ENCODE assay signal across 23 cellular contexts in genomic region chr2:605674-606608, GRCh38.
DNase-seq lines count a peak whose midpoint lies in the region; ATAC-seq, FAIRE-seq and TF ChIP-seq lines count a peak whose summit lies in the region.
"Had no signal": no experiment of that assay in that cellular context is flagged by ENCODE, and none has a peak within 500 bp of the region (broad histone marks: within the 10 kb centered on the region; RNA-seq: fewer than 3 reads in every experiment).

No MANE protein-coding gene starts in this region.

- BruUV-seq in HepG2 (replicated peaks; lab: Mats Ljungman, UMichigan), result no TSS peak
- BruUV-seq in K562 (replicated peaks; lab: Mats Ljungman, UMichigan), result no TSS peak

- H3K4me1 ChIP-seq in HepG2 (ENCODE audit: insufficient read depth, low read length) (no peaks in the 10 kb centered on the region), right lobe of liver (no peaks in the 10 kb centered on the region), K562 (replicated peaks in 1 of 2; ENCODE audit: control insufficient read depth in 2 of 2, insufficient read depth in 2 of 2, low read length in 2 of 2) (peaks cover 0 to 4% of the 10 kb centered on the region in 2 experiments; a peak in 1 of 5 replicates), mesendoderm (ENCODE audit: control insufficient read depth, low read depth, low read length) (no peaks in the 10 kb centered on the region)
- H3K4me1 ChIP-seq: SJCRH30 had no signal

- in situ Hi-C loops in HepG2 (cut with HindIII; ENCODE audit: extremely low pct_ligation_motif_present, low pct_unique_long_range_greater_than_20kb), result no loop called here
- in situ Hi-C loops in K562 (cut with MboI), result no loop called here

- H3K27me3 ChIP-seq in HepG2 (ENCODE audit: control insufficient read depth in 1 of 2, insufficient read depth in 2 of 2, low read length in 2 of 2) (peaks cover 7 to 72% of the 10 kb centered on the region in 2 experiments), right lobe of liver (no peaks in the 10 kb centered on the region), K562 (ENCODE audit: control insufficient read depth in 2 of 2, insufficient read depth in 2 of 2, low read length in 2 of 2) (peaks cover 14 to 66% of the 10 kb centered on the region in 2 experiments; a peak in 4 of 5 replicates), mesendoderm (ENCODE audit: insufficient read depth, low read length, poor library complexity) (no peaks in the 10 kb centered on the region)

- no peak overlapping the region for H2AFZ ChIP-seq in HepG2 (ENCODE audit: low read length)
- no peak overlapping the region for H2AFZ ChIP-seq in K562 (ENCODE audit: low read depth, low read length)
- H2AFZ ChIP-seq: GM23248 had no signal

- no peaks in the 10 kb centered on the region for H3K36me3 ChIP-seq in HepG2 (replicated peaks in 1 of 2; ENCODE audit: control insufficient read depth in 1 of 2, insufficient read depth in 2 of 2, low read length in 2 of 2)
- H3K36me3 ChIP-seq in right lobe of liver, result no peaks in the 10 kb centered on the region
- no peaks in the 10 kb centered on the region for H3K36me3 ChIP-seq in K562 (ENCODE audit: control insufficient read depth, insufficient read depth, low read length)
- no peaks in the 10 kb centered on the region for H3K36me3 ChIP-seq in mesendoderm (ENCODE audit: control insufficient read depth, insufficient read depth, low read length)
- H3K36me3 ChIP-seq: SJCRH30 had no signal

- H3K4me3 ChIP-seq in HepG2 (replicated peaks in 1 of 3; ENCODE audit: insufficient read depth in 1 of 3, low read depth in 2 of 3, low read length in 3 of 3) (no peak overlapping the region), right lobe of liver (no peak overlapping the region), K562 (no peak overlapping the region), mesendoderm (ENCODE audit: low read length) (no peak overlapping the region)
- H3K4me3 ChIP-seq: GM12878, GM23248, SJCRH30 had no signal

- ATAC-seq in HepG2 (no peak), right lobe of liver (no peak), K562 (no peak), GM21381 (IDR thresholded peaks at IDR 0.05; ENCODE audit: unreplicated experiment) (no peak)
- ATAC-seq: GM12878, HCT116 had no signal

- no peak overlapping the region for H2BK120ac ChIP-seq in mesendoderm (ENCODE audit: low read depth, low read length)

- no peak overlapping the region for H3K4ac ChIP-seq in mesendoderm (ENCODE audit: low read depth, low read length)

- no peak overlapping the region for H4K8ac ChIP-seq in mesendoderm (ENCODE audit: low read depth, low read length)

- no peak overlapping the region for H4K5ac ChIP-seq in mesendoderm (ENCODE audit: low read length)

- TF ChIP-seq RAD21 in HepG2 (CRISPR knock-in tag; IDR thresholded peaks at IDR 0.05) (no peak), K562 (CRISPR knock-in tag; conservative IDR thresholded peaks at IDR 0.05 in 1 of 2, IDR thresholded peaks at IDR 0.05 in 1 of 2) (no peak)

- no peak overlapping the region for H2BK15ac ChIP-seq in mesendoderm (replicated peaks; ENCODE audit: low read depth)

- TF ChIP-seq CTCF in HepG2 (CRISPR knock-in tag; IDR thresholded peaks at IDR 0.05) (no peak), right lobe of liver (IDR thresholded peaks at IDR 0.05) (no peak), K562 (IDR thresholded peaks at IDR 0.05 in 2 of 3, conservative IDR thresholded peaks at IDR 0.05 in 1 of 3; ENCODE audit: insufficient read depth in 2 of 3, low read depth in 1 of 3, low read length in 3 of 3) (no peak)

- FAIRE-seq in HepG2 (lab: Jason Lieb, UNC) (no peak), K562 (lab: Jason Lieb, UNC) (no peak)
- FAIRE-seq: RCC 7860 had no signal

- no peaks in the 10 kb centered on the region for H3K79me1 ChIP-seq in mesendoderm (ENCODE audit: low read length)

- no peaks in the 10 kb centered on the region for H3K9me1 ChIP-seq in K562 (ENCODE audit: control insufficient read depth, insufficient read depth, low read length)

- CTCF ChIA-PET in HepG2 (lab: Yijun Ruan, JAX; ENCODE audit: low intra/inter-chr PET ratio, low total read pairs) (no interaction called here), K562 (lab: Yijun Ruan, JAX; ENCODE audit: low intra/inter-chr PET ratio) (no interaction called here)

- H3K56ac ChIP-seq in mesendoderm (ENCODE audit: low read length), result no peak overlapping the region

- POLR2A ChIA-PET in HepG2 (lab: Yijun Ruan, JAX) (no interaction called here), K562 (lab: Yijun Ruan, JAX) (no interaction called here)

- H3K4me2 ChIP-seq in HepG2 (ENCODE audit: low read depth, low read length) (no peak overlapping the region), K562 (ENCODE audit: insufficient read depth, low read length) (no peak overlapping the region), mesendoderm (ENCODE audit: low read length) (no peak overlapping the region)

- no peak overlapping the region for H2AK5ac ChIP-seq in mesendoderm (ENCODE audit: low read length)

- DNase-seq in HepG2 (ENCODE audit: low spot score) (no peak), right lobe of liver (no peak), K562 (ENCODE audit: extremely low read depth in 1 of 4, low spot score in 3 of 4) (no peak), mesendoderm (peak; percentile 9), epidermal melanocyte (ENCODE audit: insufficient read length, low spot score) (no peak), inferior parietal cortex (ENCODE audit: extremely low spot score) (no peak)
- DNase-seq: CD4-positive, CD25-positive, alpha-beta regulatory T cell; COR-L47; DMS79 treated with DMSO at 0.1 percent for 48 hours; GM23248; NCI-H1105; NCI-H146; NCI-H2029; NCI-H2171 treated with DMSO at 0.1 percent for 48 hours; NCI-H446; NCI-H526 treated with DMSO at 0.1 percent for 48 hours; OCI-M1; SJCRH30 had no signal

- TF ChIP-seq POLR2A in HepG2 (IDR thresholded peaks at IDR 0.05; ENCODE audit: insufficient read depth in 1 of 2, low read depth in 2 of 2, low read length in 2 of 2), result no peak
- TF ChIP-seq POLR2A in right lobe of liver (IDR thresholded peaks at IDR 0.05), result no peak
- TF ChIP-seq POLR2A in K562 (conservative IDR thresholded peaks at IDR 0.05), result no peak

- H3K9ac ChIP-seq in HepG2 (ENCODE audit: insufficient read depth, low read depth, low read length), result no peak overlapping the region
- no peak overlapping the region for H3K9ac ChIP-seq in K562 (ENCODE audit: insufficient read depth in 1 of 2, low read depth in 2 of 2, low read length in 2 of 2)
- H3K9ac ChIP-seq in mesendoderm (ENCODE audit: low read length), result no peak overlapping the region
- H3K9ac ChIP-seq: GM23248 had no signal

- H2BK5ac ChIP-seq in mesendoderm (ENCODE audit: low read length), result no peak overlapping the region

- no peaks in the 10 kb centered on the region for H3K79me2 ChIP-seq in HepG2 (ENCODE audit: insufficient read depth, low read length)
- H3K79me2 ChIP-seq in K562 (ENCODE audit: control insufficient read depth, insufficient read depth, low read length), result no peaks in the 10 kb centered on the region
- H3K79me2 ChIP-seq in mesendoderm (ENCODE audit: control insufficient read depth, insufficient read depth, low read length), result no peaks in the 10 kb centered on the region

- WGBS in HepG2 (ENCODE audit: low lambda C conversion rate), result 38% methylated on average over 24 of the region's 24 CpGs
- 78% methylated on average over 8 of the region's 24 CpGs for WGBS in right lobe of liver (ENCODE audit: insufficient coverage, low coverage, low lambda C conversion rate, missing lambda C conversion rate)
- WGBS in K562 (ENCODE audit: insufficient coverage, low coverage, missing lambda C conversion rate), result 4% methylated on average over 24 of the region's 24 CpGs
- WGBS in mesendoderm (ENCODE audit: extremely low coverage, insufficient coverage, low lambda C conversion rate), result 100% methylated on average over 1 of the region's 24 CpGs

- no peak overlapping the region for H3K18ac ChIP-seq in mesendoderm (ENCODE audit: low read length)

- TF ChIP-seq EP300 in HepG2 (IDR thresholded peaks at IDR 0.05; ENCODE audit: low read depth in 2 of 2, low read length in 2 of 2), result no peak
- TF ChIP-seq EP300 in HepG2 (CRISPR knock-in tag; IDR thresholded peaks at IDR 0.05; ENCODE audit: borderline replicate concordance), result no peak
- no peak for TF ChIP-seq EP300 in K562 (IDR thresholded peaks at IDR 0.05; ENCODE audit: low read length)

- H3K23ac ChIP-seq in mesendoderm (ENCODE audit: low read length), result no peak overlapping the region

- H3K9me3 ChIP-seq in HepG2 (ENCODE audit: low read length) (no peaks in the 10 kb centered on the region), right lobe of liver (no peaks in the 10 kb centered on the region), K562 (replicated peaks; ENCODE audit: control insufficient read depth, insufficient read depth, low read depth, low read length) (no peaks in the 10 kb centered on the region)
- H3K9me3 ChIP-seq: SJCRH30 had no signal

- H3K27ac ChIP-seq in HepG2 (ENCODE audit: extremely low read length, insufficient read depth, low read length) (no peak overlapping the region), right lobe of liver (no peak overlapping the region), K562 (ENCODE audit: extremely low read depth, low read depth, low read length) (no peak overlapping the region), mesendoderm (ENCODE audit: low read depth, low read length) (no peak overlapping the region)
- H3K27ac ChIP-seq: GM23248, HL-60, SJCRH30 had no signal

- intact Hi-C loops in HepG2 (cut with micrococcal nuclease; ENCODE audit: unreplicated experiment), result no loop called here
- intact Hi-C loops in right lobe of liver (cut with DNase I), result no loop called here
- intact Hi-C loops in K562 (cut with micrococcal nuclease), result no loop called here

- no peaks in the 10 kb centered on the region for H4K20me1 ChIP-seq in HepG2 (ENCODE audit: insufficient read depth, low read length)
- no peaks in the 10 kb centered on the region for H4K20me1 ChIP-seq in K562 (replicated peaks; ENCODE audit: control insufficient read depth, insufficient read depth, low read length)

TF ChIP-seq in HepG2, 621 proteins besides CTCF, POLR2A, EP300 and RAD21 (continues in another document):
- TF ChIP-seq FOXK1 (CRISPR knock-in tag; IDR thresholded peaks at IDR 0.05; ENCODE audit: borderline replicate concordance, low read depth), result no peak
- peak; percentile 99 for TF ChIP-seq MAFF (IDR thresholded peaks at IDR 0.05; ENCODE audit: low read depth, low read length)
- TF ChIP-seq TOPORS (CRISPR knock-in tag; IDR thresholded peaks at IDR 0.05), result no peak
- TF ChIP-seq TBL1XR1 (IDR thresholded peaks at IDR 0.05; ENCODE audit: borderline replicate concordance, low read length, partially characterized antibody), result no peak
- no peak for TF ChIP-seq ZNF598 (CRISPR knock-in tag; IDR thresholded peaks at IDR 0.05; ENCODE audit: borderline replicate concordance)

TF ChIP-seq in K562, 482 proteins besides CTCF, POLR2A, EP300 and RAD21 (continues in another document):
- TF ChIP-seq KHSRP (IDR thresholded peaks at IDR 0.05) (no peak), MAFF (IDR thresholded peaks at IDR 0.05; ENCODE audit: low read length) (peak; percentile 95), ZNF253 (CRISPR knock-in tag; conservative IDR thresholded peaks at IDR 0.05) (no peak), HNRNPUL1 (IDR thresholded peaks at IDR 0.05; ENCODE audit: low read length) (no peak), ZNF444 (CRISPR knock-in tag; IDR thresholded peaks at IDR 0.05) (no peak), MAFG (tag; conservative IDR thresholded peaks at IDR 0.05) (peak; percentile 90), C11orf30 (IDR thresholded peaks at IDR 0.05; ENCODE audit: low read depth) (peak; percentile 88), ZNF695 (CRISPR knock-in tag; IDR thresholded peaks at IDR 0.05) (no peak)

Comparison
In these comparisons a context has a peak if more than half of its experiments do, and no peak if none do; other contexts are left out.
1. Of the 241 proteins assayed by ChIP-seq in both HepG2 and K562: peak only in HepG2: none; only in K562: none; in both: MAFF, MAFG and MAFK; in neither: 238.